2 cellular contexts compared by ENCODE assay signal in the genomic region with DNA sequence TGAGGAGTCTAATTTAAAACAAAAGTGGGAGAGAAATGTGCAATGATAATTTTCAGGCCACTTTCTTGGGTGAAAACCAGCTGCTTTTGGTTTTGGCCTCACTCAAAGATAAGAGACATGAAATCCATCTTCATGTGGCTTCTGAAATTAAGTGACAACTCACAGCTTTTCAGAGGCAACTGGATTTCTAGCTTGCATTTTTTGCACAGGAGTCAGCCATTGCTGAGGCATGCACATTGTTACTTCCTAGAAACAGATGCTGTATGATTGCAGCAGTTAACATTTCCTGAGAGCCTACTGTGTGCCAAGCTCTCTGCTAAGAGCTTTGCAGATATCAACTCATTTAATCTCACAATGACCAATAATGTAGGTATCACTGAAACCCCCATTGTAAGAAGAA.
TF ChIP-seq lines count a peak whose summit lies in the region.

No MANE protein-coding gene starts in this region.

TF ChIP-seq in SK-N-SH, 30 proteins besides CTCF, POLR2A, EP300 and RAD21:
- TF ChIP-seq FOSL2 (IDR thresholded peaks at IDR 0.05; ENCODE audit: borderline replicate concordance, low read depth): no peak
- TF ChIP-seq TCF12 (IDR thresholded peaks at IDR 0.05): peak; percentile 39
- TF ChIP-seq, protein P1, sequence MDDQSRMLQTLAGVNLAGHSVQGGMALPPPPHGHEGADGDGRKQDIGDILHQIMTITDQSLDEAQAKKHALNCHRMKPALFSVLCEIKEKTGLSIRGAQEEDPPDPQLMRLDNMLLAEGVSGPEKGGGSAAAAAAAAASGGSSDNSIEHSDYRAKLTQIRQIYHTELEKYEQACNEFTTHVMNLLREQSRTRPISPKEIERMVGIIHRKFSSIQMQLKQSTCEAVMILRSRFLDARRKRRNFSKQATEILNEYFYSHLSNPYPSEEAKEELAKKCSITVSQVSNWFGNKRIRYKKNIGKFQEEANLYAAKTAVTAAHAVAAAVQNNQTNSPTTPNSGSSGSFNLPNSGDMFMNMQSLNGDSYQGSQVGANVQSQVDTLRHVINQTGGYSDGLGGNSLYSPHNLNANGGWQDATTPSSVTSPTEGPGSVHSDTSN (IDR thresholded peaks at IDR 0.05): peak; percentile 39

TF ChIP-seq in SK-N-SH treated with all-trans-retinoic acid at 6 μM for 48 hours, 23 proteins besides CTCF, POLR2A, EP300 and RAD21:
- TF ChIP-seq ZFP30 (CRISPR knock-in tag; IDR thresholded peaks at IDR 0.05): no peak
- TF ChIP-seq ESRRG (CRISPR knock-in tag; IDR thresholded peaks at IDR 0.05): no peak
- TF ChIP-seq TSHZ2 (CRISPR knock-in tag; IDR thresholded peaks at IDR 0.05): no peak
- TF ChIP-seq TOX (CRISPR knock-in tag; IDR thresholded peaks at IDR 0.05; ENCODE audit: borderline replicate concordance): no peak
- no peak for TF ChIP-seq OSR1 (CRISPR knock-in tag; IDR thresholded peaks at IDR 0.05)
- no peak for TF ChIP-seq ZC3H10 (CRISPR knock-in tag; IDR thresholded peaks at IDR 0.05)
- TF ChIP-seq ZNF8 (CRISPR knock-in tag; IDR thresholded peaks at IDR 0.05): no peak
- TF ChIP-seq CREB5 (CRISPR knock-in tag; IDR thresholded peaks at IDR 0.05; ENCODE audit: low read depth): no peak
- no peak for TF ChIP-seq PATZ1 (CRISPR knock-in tag; IDR thresholded peaks at IDR 0.05; ENCODE audit: borderline replicate concordance)
- TF ChIP-seq POU6F1 (CRISPR knock-in tag; IDR thresholded peaks at IDR 0.05; ENCODE audit: borderline replicate concordance, low read depth): no peak
- TF ChIP-seq CSDC2 (CRISPR knock-in tag; IDR thresholded peaks at IDR 0.05): no peak
